Comparison of ENCODE assay signal across 8 cellular contexts in the genomic region with DNA sequence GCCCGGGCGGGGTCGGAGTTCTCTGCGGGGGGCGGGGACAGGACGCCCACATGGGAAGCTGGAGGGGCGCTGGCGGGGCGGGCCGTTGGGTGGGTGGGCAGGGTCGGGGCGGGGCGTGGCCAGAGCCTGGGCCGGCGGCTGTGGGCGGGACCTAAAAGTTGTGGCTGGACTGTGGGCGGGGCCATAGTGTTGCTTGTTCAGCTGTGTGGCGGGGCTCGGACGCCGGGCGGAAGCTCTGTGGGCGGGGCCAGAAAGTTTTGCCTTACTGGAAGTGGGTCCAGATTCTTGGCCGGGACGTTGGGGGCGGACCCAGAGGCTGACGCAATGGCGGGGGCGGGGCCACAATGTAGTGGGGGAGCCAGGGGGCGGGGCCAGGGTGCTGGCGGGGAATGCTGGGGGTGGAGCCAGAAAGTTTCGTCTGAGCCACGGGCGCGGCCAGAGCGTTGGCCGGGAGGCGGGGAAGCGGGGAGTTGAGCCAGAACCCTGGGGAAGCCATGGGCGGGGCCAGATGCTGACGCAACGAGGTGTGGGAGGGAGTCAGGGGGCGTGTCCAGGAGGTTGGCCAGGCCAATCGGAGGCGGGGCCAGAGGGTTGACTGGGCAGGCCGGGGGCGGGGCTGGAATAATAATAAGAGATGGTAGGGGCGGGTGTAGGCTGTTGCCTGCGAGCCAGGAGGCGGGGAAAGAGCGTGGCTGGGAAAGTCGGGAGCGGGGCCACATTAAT. TPM values are rescaled to one million over a fixed set of nuclear protein-coding genes. Genes with fewer than 3 reads are reported as not detected.
DNase-seq lines count a peak whose midpoint lies in the region; ATAC-seq, FAIRE-seq and TF ChIP-seq lines count a peak whose summit lies in the region.

No MANE protein-coding gene starts in this region.

- peak overlapping the region; percentile 84 to 91 (median 87) for H3K4me3 Mint-ChIP-seq in T-cell

- H3K4me1 Mint-ChIP-seq in T-cell: peaks cover 31 to 43% (median 42%) of the 10 kb centered on the region in 3 donors

- no peaks in the 10 kb centered on the region for H3K9me3 Mint-ChIP-seq in T-cell

- ATAC-seq in HG02870 (IDR thresholded peaks at IDR 0.05; ENCODE audit: unreplicated experiment) (peak; percentile 70), T-cell (replicated peaks in 1 of 4) (peak; percentile 74 to 86 (median 80)), heart left ventricle (peak; percentile 84 to 90 (median 87))

- peaks cover 31% of the 10 kb centered on the region for H3K36me3 Mint-ChIP-seq in T-cell

- H3K27ac ChIP-seq in adrenal gland (peak overlapping the region; percentile 40 to 98 (median 95)), heart left ventricle (peak overlapping the region; percentile 88 to 99 (median 93)), transverse colon (peak overlapping the region; percentile 89 to 93 (median 92))

- CTCF ChIA-PET in T-cell (lab: Charles Lee): interaction anchor here (0.6 to 2.2 kb wide), 12 partner anchors 9 to 99 kb away, joined by 3 to 12 read pairs (median 6); partner anchors contain the start of genes DHX34 (in 1 of the 2) and INAFM1 (in 1 of the 2)

- no peaks in the 10 kb centered on the region for H3K27me3 ChIP-seq in adrenal gland
- no peaks in the 10 kb centered on the region for H3K27me3 ChIP-seq in heart left ventricle
- no peaks in the 10 kb centered on the region for H3K27me3 ChIP-seq in transverse colon

- H3K9me3 ChIP-seq in adrenal gland (replicated peaks in 1 of 3) (no peaks in the 10 kb centered on the region), heart left ventricle (no peaks in the 10 kb centered on the region), transverse colon (no peaks in the 10 kb centered on the region)

- H3K27me3 Mint-ChIP-seq in T-cell: no peaks in the 10 kb centered on the region

- H3K4me3 ChIP-seq in adrenal gland: peak overlapping the region in 3 of 4 donors; percentile 12 to 74 (median 58)
- peak overlapping the region; percentile 22 to 79 (median 64) for H3K4me3 ChIP-seq in heart left ventricle
- H3K4me3 ChIP-seq in transverse colon: peak overlapping the region; percentile 43 to 62 (median 56)

- peaks cover 0 to 31% of the 10 kb centered on the region in 2 donors for H3K36me3 ChIP-seq in adrenal gland (replicated peaks in 1 of 2)
- peaks cover 0 to 36% (median 34%) of the 10 kb centered on the region in 9 donors for H3K36me3 ChIP-seq in heart left ventricle
- peaks cover 0 to 27% (median 8%) of the 10 kb centered on the region in 4 donors for H3K36me3 ChIP-seq in transverse colon

- no peak for TF ChIP-seq CTCF in adrenal gland (IDR thresholded peaks at IDR 0.05)
- TF ChIP-seq CTCF in heart left ventricle (IDR thresholded peaks at IDR 0.05): no peak
- TF ChIP-seq CTCF in transverse colon (IDR thresholded peaks at IDR 0.05): no peak

- intact Hi-C loops in adrenal gland (cut with DNase I) (no loop called here), heart left ventricle (cut with DNase I) (loop anchor here in 5 of 10 donors (1.0 to 10.0 kb wide), 4 partner anchors 16 to 402 kb away; partner anchors contain the start of genes INAFM1 (in 3 of the 5) and AP2S1 (in 1 of the 5)), transverse colon (cut with DNase I; ENCODE audit: low total_unique reads) (no loop called here)

- 0 to 1% (median 1%) methylated on average over 17 to 53 of the region's 53 CpGs for WGBS in adrenal gland, 4 donors
- 1 to 3% (median 1%) methylated on average over 41 to 53 of the region's 53 CpGs for WGBS in heart left ventricle, 4 donors
- 0 to 1% methylated on average over 4 to 31 of the region's 53 CpGs for WGBS in transverse colon (ENCODE audit: low coverage in 1 of 2), 2 donors

- peak; percentile 99 for FAIRE-seq in GM12891 (lab: Jason Lieb, UNC)

- in situ Hi-C loops in transverse colon (cut with MboI; ENCODE audit: low pct_ligation_motif_present in 1 of 4, low pct_unique_long_range_greater_than_20kb in 1 of 4, low sequenced_read_pairs in 3 of 4): no loop called here

- H3K4me1 ChIP-seq in adrenal gland (replicated peaks in 1 of 2) (peaks cover 10 to 22% of the 10 kb centered on the region in 2 donors), heart left ventricle (peaks cover 0 to 31% (median 24%) of the 10 kb centered on the region in 12 donors), transverse colon (peaks cover 15 to 26% (median 23%) of the 10 kb centered on the region in 4 donors)

- TF ChIP-seq EP300 in transverse colon (IDR thresholded peaks at IDR 0.05; ENCODE audit: low read depth): no peak

- peak overlapping the region; percentile 91 to 96 for H3K27ac Mint-ChIP-seq in T-cell

- peak; percentile 99 for DNase-seq in GM12891 (ENCODE audit: insufficient read length, low spot score)
- peak; percentile 100 for DNase-seq in NCI-H146 (lab: John Stamatoyannopoulos, UW)
- DNase-seq in T-cell: peak; percentile 85 to 99 (median 95)
- DNase-seq in adrenal gland: peak; percentile 100
- peak; percentile 100 for DNase-seq in heart left ventricle
- DNase-seq in pons (ENCODE audit: low spot score): peak; percentile 97
- peak; percentile 100 for DNase-seq in transverse colon

- TF ChIP-seq POLR2A in GM12891 (IDR thresholded peaks at IDR 0.05; ENCODE audit: low read depth, low read length) (no peak), adrenal gland (IDR thresholded peaks at IDR 0.05) (no peak), heart left ventricle (IDR thresholded peaks at IDR 0.05) (no peak), transverse colon (IDR thresholded peaks at IDR 0.05) (no peak)

- POLR2A ChIA-PET in T-cell (lab: Charles Lee): interaction anchor here (0.6 to 1.3 kb wide), 5 partner anchors 13 to 143 kb away, joined by 3 to 9 read pairs (median 6); partner anchors contain the start of genes INAFM1 (in 1 of the 2) and ZC3H4 (in 1 of the 2)

TF ChIP-seq in GM12891, 5 proteins besides CTCF, POLR2A, EP300 and RAD21:
- TF ChIP-seq PAX5 (IDR thresholded peaks at IDR 0.05; ENCODE audit: insufficient read depth, low read length, severe bottlenecking) (peak; percentile 89), SPI1 (IDR thresholded peaks at IDR 0.05; ENCODE audit: low read depth, low read length) (no peak)

RNA-seq across cellular contexts. Expression of gene CCDC9, which starts 0.5 kb away (rescaled TPM):
- 10.3 TPM for polyA plus RNA-seq in GM12891 (2012; ENCODE audit: low read depth, missing spikeins)
- total RNA-seq in T-cell (10 to 100 TPM; 40.4 to 57.2 (median 49.7) TPM), adrenal gland (10 to 100 TPM; 12.8 to 52.9 (median 32.5) TPM), heart left ventricle (10 to 100 TPM in 8 of 9 donors, 1 to 10 TPM in 1; 6.7 to 23.8 (median 14.9) TPM), transverse colon (10 to 100 TPM; 20.9 to 27.5 (median 22.4) TPM)
- polyA plus RNA-seq in adrenal gland (10 to 100 TPM; 23.2 to 86.5 (median 31.8) TPM), heart left ventricle (10 to 100 TPM; 29.5 to 33.3 TPM)

RNA-seq across cellular contexts. Expression of gene INAFM1, which starts 17.8 kb away (rescaled TPM):
- polyA plus RNA-seq in GM12891 (2012; ENCODE audit: low read depth, missing spikeins): 2.5 TPM
- 10 to 100 TPM; 11.3 to 19.2 (median 15.6) TPM for total RNA-seq in T-cell
- total RNA-seq in adrenal gland: 100 to 1,000 TPM in 1 of 8 donors, 10 to 100 TPM in 7; 18.1 to 183 (median 66.7) TPM
- polyA plus RNA-seq in adrenal gland: 100 to 1,000 TPM in 1 of 3 donors, 10 to 100 TPM in 1, 1 to 10 TPM in 1; 7.8 to 144 (median 62.0) TPM
- 10 to 100 TPM in 5 of 9 donors, 1 to 10 TPM in 4; 4.8 to 14.0 (median 10.3) TPM for total RNA-seq in heart left ventricle
- 1 to 10 TPM; 7.4 to 8.3 TPM for polyA plus RNA-seq in heart left ventricle
- total RNA-seq in transverse colon: 10 to 100 TPM in 2 of 4 donors, 1 to 10 TPM in 2; 7.2 to 17.2 (median 9.6) TPM

RNA-seq across cellular contexts. Expression of gene BBC3, which starts 25.9 kb away (rescaled TPM):
- polyA plus RNA-seq in GM12891 (2012; ENCODE audit: low read depth, missing spikeins): 10.9 TPM
- total RNA-seq in T-cell (10 to 100 TPM; 20.0 to 48.6 (median 39.2) TPM), adrenal gland (10 to 100 TPM in 4 of 8 donors, 1 to 10 TPM in 4; 1.7 to 17.9 (median 10.1) TPM), heart left ventricle (1 to 10 TPM; 1.9 to 5.4 (median 4.6) TPM), transverse colon (10 to 100 TPM; 10.9 to 31.0 (median 14.4) TPM)
- polyA plus RNA-seq in adrenal gland (1 to 10 TPM in 2 of 3 donors, under 1 TPM in 1; 0.27 to 8.4 (median 4.4) TPM), heart left ventricle (1 to 10 TPM; 3.8 to 5.0 TPM)

RNA-seq across cellular contexts. Expression of gene C5AR1, which starts 52.8 kb away (rescaled TPM):
- polyA plus RNA-seq in GM12891 (2012; ENCODE audit: low read depth, missing spikeins): 0.08 TPM
- total RNA-seq in T-cell (1 to 10 TPM; 1.8 to 2.4 (median 2.2) TPM), adrenal gland (10 to 100 TPM in 7 of 8 donors, under 1 TPM in 1; 0.91 to 34.8 (median 20.1) TPM), heart left ventricle (10 to 100 TPM in 3 of 9 donors, 1 to 10 TPM in 6; 3.0 to 37.9 (median 7.5) TPM), transverse colon (1 to 10 TPM in 3 of 4 donors, under 1 TPM in 1; 0.60 to 9.0 (median 5.3) TPM)
- polyA plus RNA-seq in adrenal gland (1 to 10 TPM; 3.2 to 7.9 (median 3.9) TPM), heart left ventricle (1 to 10 TPM in 1 of 2 donors, under 1 TPM in 1; 0.80 to 5.6 TPM)

Comparison
In these comparisons a context has a peak if more than half of its experiments do, and no peak if none do; other contexts are left out.
1. Peak in every context shown above with its lines: DNase-seq, ATAC-seq, H3K4me3 ChIP-seq and H3K27ac ChIP-seq.